ENCODE assay signal across 7 cellular contexts in the genomic region with DNA sequence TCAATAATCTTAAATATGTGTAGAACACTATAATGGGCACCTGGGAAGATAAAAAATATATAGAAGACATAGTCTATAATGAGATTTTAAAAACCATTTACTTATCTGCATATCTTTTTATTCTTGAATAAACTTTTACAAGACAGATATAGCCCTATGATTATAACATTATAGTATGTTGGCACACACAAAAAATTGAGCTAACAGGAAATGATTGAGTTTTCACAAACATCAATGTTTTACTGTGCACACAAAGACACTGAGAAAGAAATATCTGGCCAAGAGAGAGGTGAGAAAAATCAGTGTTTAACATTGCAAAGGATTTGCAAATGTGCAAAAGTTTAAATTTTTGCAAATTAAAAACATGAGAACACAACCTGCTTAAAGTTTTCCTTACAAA.
"Had no signal": no experiment of that assay in that cellular context is flagged by ENCODE, and none has a peak within 500 bp of the region (broad histone marks: within the 10 kb centered on the region; RNA-seq: fewer than 3 reads in every experiment).

No MANE protein-coding gene starts in this region.

- H3K4me1 Mint-ChIP-seq: GM23338 had no signal

- ATAC-seq: GM23338 had no signal

- H3K4me3 ChIP-seq: GM23338 had no signal

- H3K4me3 Mint-ChIP-seq: GM23338, H9 had no signal

- FAIRE-seq: H1, H54, HTR-8/SVneo had no signal

- H2AFZ ChIP-seq: GM23338 had no signal

- DNase-seq: H9, HCEC 1CT, IMR-90 had no signal

- H3K9me3 Mint-ChIP-seq: GM23338, H9 had no signal

- H3K4me2 ChIP-seq: GM23338 had no signal

- H3K27ac Mint-ChIP-seq: GM23338, H9 had no signal
